Comparison of ENCODE assay signal across 8 cellular contexts in genomic region chr2:241443486-241444223, GRCh38.
DNase-seq lines count a peak whose midpoint lies in the region; ATAC-seq and TF ChIP-seq lines count a peak whose summit lies in the region.

No MANE protein-coding gene starts in this region.

- H3K27ac ChIP-seq in RWPE1 = no peak overlapping the region

- H3K4me3 Mint-ChIP-seq in naive B cell = peak overlapping the region in 2 of 8 donors; percentile 21 to 25

- peak overlapping the region; percentile 7 to 73 (median 62) for H3K27ac Mint-ChIP-seq in naive B cell

- DNase-seq in CD1c-positive myeloid dendritic cell (ENCODE audit: extremely low spot score) (peak; percentile 77), HCEC 1CT (peak; percentile 8), RWPE1 (ENCODE audit: low spot score) (peak; percentile 14), naive B cell (peak; percentile 68), SK-N-DZ (ENCODE audit: low spot score) (no peak), NCI-H446 treated with DMSO at 0.1 percent for 48 hours (lab: John Stamatoyannopoulos, UW) (no peak)
- DNase-seq in activated T-helper 1 cell treated with anti-CD3 and anti-CD28 coated beads, Interleukin-2, amount 50 U/mL, for 16 hours (ENCODE audit: low read depth in 1 of 2, low spot score in 1 of 2) = peak; percentile 78 to 91

- peaks cover 15 to 25% of the 10 kb centered on the region in 2 donors for H3K36me3 Mint-ChIP-seq in naive B cell

- POLR2A ChIA-PET in RWPE1 (lab: Yijun Ruan, JAX; ENCODE audit: low non-redundant PET) = no interaction called here

- H3K9me3 Mint-ChIP-seq in naive B cell = no peaks in the 10 kb centered on the region

- ATAC-seq in naive B cell (ENCODE audit: low read depth in 2 of 2) (peak; percentile 73 to 82), HG03521 (IDR thresholded peaks at IDR 0.05; ENCODE audit: unreplicated experiment) (no peak)

- H3K27me3 Mint-ChIP-seq in naive B cell = peaks cover 0 to 6% (median 0%) of the 10 kb centered on the region in 3 donors

- peaks cover 15 to 19% (median 18%) of the 10 kb centered on the region in 3 donors for H3K4me1 Mint-ChIP-seq in naive B cell

- CTCF ChIA-PET in RWPE1 (lab: Yijun Ruan, JAX) = interaction anchor here (0.5 kb wide), 1 partner anchor 99 kb away, joined by 3 read pairs; no protein-coding TSS in a partner anchor

- TF ChIP-seq CTCF in RWPE1 (conservative IDR thresholded peaks at IDR 0.05; ENCODE audit: low read depth) = no peak

Comparison
In these comparisons a context has a peak if more than half of its experiments do, and no peak if none do; other contexts are left out.
1. DNase-seq: peak in CD1c-positive myeloid dendritic cell (single experiment), HCEC 1CT (single experiment), RWPE1 (single experiment), activated T-helper 1 cell treated with anti-CD3 and anti-CD28 coated beads, Interleukin-2, amount 50 U/mL, for 16 hours (2 of 2) and naive B cell (single experiment); none in SK-N-DZ (single experiment) and NCI-H446 treated with DMSO at 0.1 percent for 48 hours (single experiment).